In genomic region chr3:114290911-114291901, GRCh38 we compare ENCODE assay signal across 8 cellular contexts. TPM values are rescaled to one million over a fixed set of nuclear protein-coding genes. Genes with fewer than 3 reads are reported as not detected.
A peak's percentile ranks its signal among the peaks of the same experiment; 100 is the strongest.
DNase-seq lines count a peak whose midpoint lies in the region; ATAC-seq and TF ChIP-seq lines count a peak whose summit lies in the region.

No MANE protein-coding gene starts in this region.

- H3K4me1 ChIP-seq in uterus, result no peaks in the 10 kb centered on the region

- TF ChIP-seq POLR2A in uterus (IDR thresholded peaks at IDR 0.05), result no peak

- H3K27ac ChIP-seq in uterus, result no peak overlapping the region

- intact Hi-C loops in uterus (cut with DNase I; ENCODE audit: low total_unique reads), result no loop called here

- no peaks in the 10 kb centered on the region for H3K27me3 Mint-ChIP-seq in progenitor cell of endocrine pancreas

- DNase-seq in Daoy (ENCODE audit: low read depth) (peak; percentile 78), HUDEP-2 (lab: John Stamatoyannopoulos, UW; ENCODE audit: unreplicated experiment in 76 of 76) (peak in 44 of 76 experiments; percentile 0 to 62 (median 30)), RPMI7951 (ENCODE audit: low read depth) (peak; percentile 35), globus pallidus (ENCODE audit: low spot score) (peak; percentile 27), progenitor cell of endocrine pancreas (ENCODE audit: low spot score, unreplicated experiment) (peak; percentile 68), uterus (peak; percentile 33 to 41)
- DNase-seq in activated T-helper 1 cell treated with anti-CD3 and anti-CD28 coated beads, Interleukin-2, amount 50 U/mL, for 16 hours (ENCODE audit: low read depth in 1 of 2, low spot score in 1 of 2), result peak; percentile 87 to 93

- ATAC-seq in GM21528 (IDR thresholded peaks at IDR 0.05; ENCODE audit: low FRiP score, unreplicated experiment), result peak; percentile 91

- H3K27me3 ChIP-seq in uterus, result no peaks in the 10 kb centered on the region

- no peaks in the 10 kb centered on the region for H3K9me3 ChIP-seq in uterus

- H3K4me3 Mint-ChIP-seq in progenitor cell of endocrine pancreas (ENCODE audit: low read depth), result no peak overlapping the region

- TF ChIP-seq CTCF in progenitor cell of endocrine pancreas (IDR thresholded peaks at IDR 0.05; ENCODE audit: unreplicated experiment) (peak; percentile 75), uterus (IDR thresholded peaks at IDR 0.05) (peak in 2 of 4 experiments; percentile 31 to 47)

- no peaks in the 10 kb centered on the region for H3K36me3 ChIP-seq in uterus

- H3K4me3 ChIP-seq in uterus, result no peak overlapping the region

- H3K4me1 Mint-ChIP-seq in progenitor cell of endocrine pancreas (ENCODE audit: low read depth), result peaks cover 2% of the 10 kb centered on the region

- H3K36me3 Mint-ChIP-seq in progenitor cell of endocrine pancreas (ENCODE audit: insufficient read depth), result no peaks in the 10 kb centered on the region

- H3K27ac Mint-ChIP-seq in progenitor cell of endocrine pancreas, result no peak overlapping the region

- no peaks in the 10 kb centered on the region for H3K9me3 Mint-ChIP-seq in progenitor cell of endocrine pancreas (ENCODE audit: low read depth)

RNA-seq across cellular contexts. Expression of gene TIGIT, which starts 2.6 kb away (rescaled TPM):
- total RNA-seq in Daoy (2014; rRNA removed; shearing (Covaris generic)), result not detected in 2 replicates
- total RNA-seq in RPMI7951 (2014; rRNA removed; shearing (Covaris generic)), result not detected in 2 replicates
- total RNA-seq in progenitor cell of endocrine pancreas (not detected in 2 replicates), uterus (under 1 TPM in 2 of 4 donors, not detected in 2; 0.12 to 0.28 TPM)

RNA-seq across cellular contexts. Expression of gene ZNF80, which starts 53.8 kb away (rescaled TPM):
- total RNA-seq in Daoy (2014; rRNA removed; shearing (Covaris generic)), result not detected in 2 replicates
- not detected in 2 replicates for total RNA-seq in RPMI7951 (2014; rRNA removed; shearing (Covaris generic))
- total RNA-seq in progenitor cell of endocrine pancreas (not detected in 2 replicates), uterus (not detected)

Comparison
In these comparisons a context has a peak if more than half of its experiments do, and no peak if none do; other contexts are left out.
1. DNase-seq: peak in every context shown above with its lines; median percentile 90 in activated T-helper 1 cell treated with anti-CD3 and anti-CD28 coated beads, Interleukin-2, amount 50 U/mL, for 16 hours; 78 in Daoy; 68 in progenitor cell of endocrine pancreas; 37 in uterus; 35 in RPMI7951; 30 in HUDEP-2; 27 in globus pallidus.